ENCODE assay signal across 8 cellular contexts in genomic region chr3:32457971-32458471, GRCh38. TPM values are rescaled to one million over a fixed set of nuclear protein-coding genes. Genes with fewer than 3 reads are reported as not detected.
DNase-seq lines count a peak whose midpoint lies in the region; ATAC-seq, FAIRE-seq and TF ChIP-seq lines count a peak whose summit lies in the region.

No MANE protein-coding gene starts in this region.

- peak overlapping the region; percentile 74 for H3K27ac ChIP-seq in endothelial cell of umbilical vein (ENCODE audit: insufficient read depth, low read depth, low read length)

- peak; percentile 23 for DNase-seq in NCI-H510A treated with DMSO at 0.1 percent for 48 hours (lab: John Stamatoyannopoulos, UW)
- DNase-seq in NCI-H510A (lab: John Stamatoyannopoulos, UW) = no peak
- no peak for DNase-seq in WTC11 (ENCODE audit: low spot score)
- peak; percentile 71 for DNase-seq in endothelial cell of umbilical vein (ENCODE audit: low read depth, low spot score)
- peak; percentile 73 for DNase-seq in stimulated activated naive B cell treated with anti-CD40 and anti-IgM and Interleukin-4, amounts not matched to agents 10 μg/mL and 1 μg/mL and 100 μg/mL, for 72 hours
- DNase-seq in OCI-M2 (lab: John Stamatoyannopoulos, UW; ENCODE audit: unreplicated experiment) = no peak
- no peak for DNase-seq in posterior vena cava (ENCODE audit: low spot score)
- DNase-seq in HCEC 1CT = no peak

- no peaks in the 10 kb centered on the region for H3K27me3 Mint-ChIP-seq in WTC11 (ENCODE audit: low read depth)
- H3K27me3 Mint-ChIP-seq in stimulated activated naive B cell treated with anti-CD40 and anti-IgM and Interleukin-4, amounts not matched to agents 10 μg/mL and 1 μg/mL and 100 μg/mL, for 72 hours = no peaks in the 10 kb centered on the region

- dilution Hi-C loops in endothelial cell of umbilical vein (cut with MboI; ENCODE audit: extremely low pct_ligation_motif_present, low sequenced_read_pairs) = no loop called here

- peaks cover 19% of the 10 kb centered on the region for H3K4me1 ChIP-seq in endothelial cell of umbilical vein (ENCODE audit: control insufficient read depth, extremely low read depth, insufficient read depth, low read length)

- H3K27ac Mint-ChIP-seq in WTC11 = peak overlapping the region; percentile 55
- peak overlapping the region; percentile 96 for H3K27ac Mint-ChIP-seq in stimulated activated naive B cell treated with anti-CD40 and anti-IgM and Interleukin-4, amounts not matched to agents 10 μg/mL and 1 μg/mL and 100 μg/mL, for 72 hours

- H3K9me3 ChIP-seq in endothelial cell of umbilical vein (replicated peaks; ENCODE audit: control insufficient read depth, insufficient read depth, low read length) = no peaks in the 10 kb centered on the region

- no peak overlapping the region for H3K4me3 Mint-ChIP-seq in WTC11
- peak overlapping the region; percentile 78 to 80 for H3K4me3 Mint-ChIP-seq in stimulated activated naive B cell treated with anti-CD40 and anti-IgM and Interleukin-4, amounts not matched to agents 10 μg/mL and 1 μg/mL and 100 μg/mL, for 72 hours

- no peaks in the 10 kb centered on the region for H3K9me3 Mint-ChIP-seq in WTC11
- peaks cover 2 to 4% of the 10 kb centered on the region in 2 donors for H3K9me3 Mint-ChIP-seq in stimulated activated naive B cell treated with anti-CD40 and anti-IgM and Interleukin-4, amounts not matched to agents 10 μg/mL and 1 μg/mL and 100 μg/mL, for 72 hours

- no peaks in the 10 kb centered on the region for H4K20me1 ChIP-seq in endothelial cell of umbilical vein (replicated peaks; ENCODE audit: control insufficient read depth, extremely low read depth, insufficient read depth, low read length)

- no peaks in the 10 kb centered on the region for H3K9me1 ChIP-seq in endothelial cell of umbilical vein (replicated peaks; ENCODE audit: control insufficient read depth, extremely low read depth, insufficient read depth, low read length)

- POLR2A ChIA-PET in WTC11 (lab: Charles Lee) = interaction anchor here (0.6 kb wide), 1 partner anchor 1689 kb away, joined by 3 read pairs; no protein-coding TSS in a partner anchor
- POLR2A ChIA-PET in endothelial cell of umbilical vein (lab: Charles Lee) = interaction anchor here (0.6 kb wide), 1 partner anchor 54 kb away, joined by 4 read pairs; no protein-coding TSS in a partner anchor

- no peaks in the 10 kb centered on the region for H3K79me2 ChIP-seq in endothelial cell of umbilical vein (ENCODE audit: control insufficient read depth, insufficient read depth, low read length)

- CTCF ChIA-PET in WTC11 (lab: Charles Lee) (interaction anchor here (1.0 to 4.8 kb wide), 2 partner anchors 10 to 12 kb away, joined by 3 to 33 read pairs; no protein-coding TSS in a partner anchor), endothelial cell of umbilical vein (lab: Charles Lee) (interaction anchor here (1.0 to 4.8 kb wide), 5 partner anchors 10 to 24 kb away, joined by 3 to 33 read pairs (median 3); no protein-coding TSS in a partner anchor)

- ATAC-seq in WTC11 = no peak
- ATAC-seq in stimulated activated naive B cell treated with anti-CD40 and anti-IgM and Interleukin-4, amounts not matched to agents 10 μg/mL and 1 μg/mL and 100 μg/mL, for 72 hours (replicated peaks) = peak; percentile 83 to 85

- intact Hi-C loops in endothelial cell of umbilical vein (cut with micrococcal nuclease) = no loop called here
- intact Hi-C loops in posterior vena cava (cut with DNase I) = no loop called here

- H2AFZ ChIP-seq in endothelial cell of umbilical vein (ENCODE audit: low read depth, low read length) = peak overlapping the region; percentile 70

- H3K9ac ChIP-seq in endothelial cell of umbilical vein (replicated peaks; ENCODE audit: extremely low read depth, insufficient read depth, low read length) = peak overlapping the region; percentile 44

- TF ChIP-seq POLR2A in endothelial cell of umbilical vein (IDR thresholded peaks at IDR 0.05; ENCODE audit: low read depth, low read length) = no peak

- peak overlapping the region; percentile 77 for H3K4me2 ChIP-seq in endothelial cell of umbilical vein (ENCODE audit: insufficient read depth, low read length)

- no peaks in the 10 kb centered on the region for H3K27me3 ChIP-seq in endothelial cell of umbilical vein (ENCODE audit: control insufficient read depth in 2 of 2, insufficient read depth in 2 of 2, low read length in 2 of 2)

- H3K4me3 ChIP-seq in endothelial cell of umbilical vein (replicated peaks in 1 of 3; ENCODE audit: insufficient read depth in 1 of 3, low read depth in 1 of 3, low read length in 3 of 3) = peak overlapping the region in 1 of 3 experiments; percentile 29

- peaks cover 3 to 8% of the 10 kb centered on the region in 2 experiments for H3K36me3 ChIP-seq in endothelial cell of umbilical vein (ENCODE audit: control insufficient read depth in 2 of 2, extremely low read depth in 1 of 2, insufficient read depth in 2 of 2, low read length in 2 of 2)

- H3K36me3 Mint-ChIP-seq in WTC11 = no peaks in the 10 kb centered on the region; the same call in 1 of the 2 replicates
- H3K36me3 Mint-ChIP-seq in stimulated activated naive B cell treated with anti-CD40 and anti-IgM and Interleukin-4, amounts not matched to agents 10 μg/mL and 1 μg/mL and 100 μg/mL, for 72 hours = peaks cover 33 to 40% of the 10 kb centered on the region in 2 donors

- BruUV-seq in endothelial cell of umbilical vein (replicated peaks; lab: Mats Ljungman, UMichigan) = no TSS peak

- FAIRE-seq in endothelial cell of umbilical vein (lab: Jason Lieb, UNC) = peak; percentile 69

- H3K4me1 Mint-ChIP-seq in WTC11 = peaks cover 26% of the 10 kb centered on the region
- peaks cover 44 to 54% of the 10 kb centered on the region in 2 donors for H3K4me1 Mint-ChIP-seq in stimulated activated naive B cell treated with anti-CD40 and anti-IgM and Interleukin-4, amounts not matched to agents 10 μg/mL and 1 μg/mL and 100 μg/mL, for 72 hours

- no peak for TF ChIP-seq CTCF in WTC11 (IDR thresholded peaks at IDR 0.05)
- TF ChIP-seq CTCF in endothelial cell of umbilical vein (IDR thresholded peaks at IDR 0.05; ENCODE audit: extremely low read depth in 1 of 2, insufficient read depth in 1 of 2, low read depth in 1 of 2, low read length in 2 of 2) = no peak

TF ChIP-seq in WTC11, 78 proteins besides CTCF, POLR2A, EP300 and RAD21 (continues in another document):
- no peak for TF ChIP-seq PRRX2 (CRISPR knock-in tag; IDR thresholded peaks at IDR 0.05)
- no peak for TF ChIP-seq CDX4 (CRISPR knock-in tag; IDR thresholded peaks at IDR 0.05; ENCODE audit: borderline replicate concordance)
- no peak for TF ChIP-seq OVOL2 (CRISPR knock-in tag; IDR thresholded peaks at IDR 0.05; ENCODE audit: borderline replicate concordance)
- no peak for TF ChIP-seq KAT7 (CRISPR knock-in tag; IDR thresholded peaks at IDR 0.05; ENCODE audit: borderline replicate concordance)
- no peak for TF ChIP-seq ZSCAN18 (CRISPR knock-in tag; IDR thresholded peaks at IDR 0.05)

TF ChIP-seq in endothelial cell of umbilical vein, 7 proteins besides CTCF, POLR2A, EP300 and RAD21:
- TF ChIP-seq GATA2 (IDR thresholded peaks at IDR 0.05; ENCODE audit: insufficient read depth, insufficient read length, low read depth, low read length) (peak; percentile 80), POLR2AphosphoS5 (IDR thresholded peaks at IDR 0.05; ENCODE audit: insufficient read depth, low read depth, low read length) (peak; percentile 24), EZH2 (IDR thresholded peaks at IDR 0.05; ENCODE audit: borderline replicate concordance, low read depth, low read length, severe bottlenecking) (no peak)
TF ChIP-seq in endothelial cell of umbilical vein: peak in this region for 2.

RNA-seq across cellular contexts. Expression of gene CMTM6, which starts 44.6 kb away (rescaled TPM):
- total RNA-seq in WTC11 (2021) (36.0 to 42.3 TPM (median 39.3 TPM) in 3 replicates), endothelial cell of umbilical vein (54.0 and 56.3 TPM in 2 replicates), posterior vena cava (10 to 100 TPM; 31.7 to 32.0 TPM)
- polyA plus RNA-seq in endothelial cell of umbilical vein = 25.9 and 38.0 TPM in 2 replicates
- polyA plus RNA-seq in endothelial cell of umbilical vein (2011; cell fraction: cytosol; rRNA removed) = 29.6 and 31.2 TPM in 2 replicates
- 14.9 and 15.9 TPM in 2 replicates for polyA plus RNA-seq in endothelial cell of umbilical vein (2011; cell fraction: nucleus; rRNA removed)
- 34.1 and 51.5 TPM in 2 replicates for polyA plus RNA-seq in endothelial cell of umbilical vein (2012)
- 43.9 and 48.2 TPM in 2 replicates for polyA minus RNA-seq in endothelial cell of umbilical vein
- polyA minus RNA-seq in endothelial cell of umbilical vein (2011; cell fraction: cytosol; rRNA and poly(A)+ RNA removed) = 10.8 TPM
- polyA minus RNA-seq in endothelial cell of umbilical vein (2011; cell fraction: nucleus; rRNA and poly(A)+ RNA removed) = 13.6 and 17.4 TPM in 2 replicates

Comparison
In these comparisons a context has a peak if more than half of its experiments do, and no peak if none do; other contexts are left out.
1. DNase-seq: peak in NCI-H510A treated with DMSO at 0.1 percent for 48 hours (single experiment), endothelial cell of umbilical vein (single experiment) and stimulated activated naive B cell treated with anti-CD40 and anti-IgM and Interleukin-4, amounts not matched to agents 10 μg/mL and 1 μg/mL and 100 μg/mL, for 72 hours (single experiment); none in NCI-H510A (single experiment), WTC11 (single experiment), OCI-M2 (single experiment), posterior vena cava (single experiment) and HCEC 1CT (single experiment).